In genomic region chr21:33848252-33848953, GRCh38 we compare ENCODE assay signal across 1 cellular context.
TF ChIP-seq lines count a peak whose summit lies in the region.

No MANE protein-coding gene starts in this region.

TF ChIP-seq in HEK293, 187 proteins besides CTCF, POLR2A, EP300 and RAD21 (continued from another document):
- TF ChIP-seq YY2 (tag by site-specific recombination; IDR thresholded peaks at IDR 0.05) (no peak), ZNF221 (tag by site-specific recombination; IDR thresholded peaks at IDR 0.05; ENCODE audit: borderline replicate concordance) (no peak), PRDM2 (tag by site-specific recombination; IDR thresholded peaks at IDR 0.05; ENCODE audit: borderline replicate concordance) (no peak), ZNF561 (tag by site-specific recombination; IDR thresholded peaks at IDR 0.05; ENCODE audit: borderline replicate concordance) (no peak)
